Comparison of ENCODE assay signal across 23 cellular contexts in genomic region chr3:98897701-98898100, GRCh38. TPM values are rescaled to one million over a fixed set of nuclear protein-coding genes. Genes with fewer than 3 reads are reported as not detected.
DNase-seq lines count a peak whose midpoint lies in the region; ATAC-seq and TF ChIP-seq lines count a peak whose summit lies in the region.
"Had no signal": no experiment of that assay in that cellular context is flagged by ENCODE, and none has a peak within 500 bp of the region (broad histone marks: within the 10 kb centered on the region; RNA-seq: fewer than 3 reads in every experiment).

No MANE protein-coding gene starts in this region.

- H3K4me1 ChIP-seq in SK-N-SH (ENCODE audit: control insufficient read depth in 1 of 2, insufficient read depth in 2 of 2, low read depth in 1 of 2, low read length in 1 of 2) = peaks cover 11 to 25% of the 10 kb centered on the region in 2 experiments
- H3K4me1 ChIP-seq in adipocyte (ENCODE audit: control insufficient read depth, insufficient read depth, low read length) = peaks cover 60% of the 10 kb centered on the region
- H3K4me1 ChIP-seq in skeletal muscle satellite cell (ENCODE audit: control insufficient read depth, insufficient read depth, low read length) = peaks cover 47% of the 10 kb centered on the region
- H3K4me1 ChIP-seq in body of pancreas = peaks cover 20% of the 10 kb centered on the region

- peaks cover 0 to 3% (median 0%) of the 10 kb centered on the region in 7 donors for H3K9me3 Mint-ChIP-seq in CD14-positive monocyte
- H3K9me3 Mint-ChIP-seq: activated CD8-positive, alpha-beta T cell treated with anti-CD3 and anti-CD28 coated beads for 36 hours; activated naive CD8-positive, alpha-beta T cell treated with anti-CD3 and anti-CD28 coated beads for 36 hours; naive B cell had no signal

- peaks cover 81% of the 10 kb centered on the region for H4K20me1 ChIP-seq in SK-N-SH (ENCODE audit: insufficient read depth)

- peak overlapping the region; percentile 95 for H3K9ac ChIP-seq in SK-N-SH
- no peak overlapping the region for H3K9ac ChIP-seq in adipocyte (ENCODE audit: low read length)
- H3K9ac ChIP-seq in skeletal muscle satellite cell (ENCODE audit: low read depth, low read length) = peak overlapping the region; percentile 90

- H3K27ac ChIP-seq in SK-N-SH (ENCODE audit: low read depth in 2 of 2, low read length in 1 of 2) (peak overlapping the region in 1 of 2 experiments; percentile 82; a peak in 2 of 4 replicates), body of pancreas (no peak overlapping the region)
- H3K27ac ChIP-seq: lower lobe of right lung, VCaP had no signal

- H2AFZ ChIP-seq in SK-N-SH (ENCODE audit: low read depth) = no peak overlapping the region

- no peaks in the 10 kb centered on the region for H3K9me2 ChIP-seq in SK-N-SH

- peaks cover 16% of the 10 kb centered on the region for H3K4me1 Mint-ChIP-seq in CD14-positive monocyte

- POLR2A ChIA-PET in SK-N-SH (lab: Yijun Ruan, JAX) = no interaction called here

- no peak overlapping the region for H3K4me3 Mint-ChIP-seq in CD14-positive monocyte
- H3K4me3 Mint-ChIP-seq: activated CD8-positive, alpha-beta T cell treated with anti-CD3 and anti-CD28 coated beads for 36 hours; activated naive CD8-positive, alpha-beta T cell treated with anti-CD3 and anti-CD28 coated beads for 36 hours; CD4-positive, CD25-positive, alpha-beta regulatory T cell had no signal

- H3F3A ChIP-seq in SK-N-SH (replicated peaks; ENCODE audit: insufficient read depth) = peaks cover 30% of the 10 kb centered on the region

- H3K36me3 ChIP-seq in SK-N-SH (replicated peaks in 1 of 2; ENCODE audit: control insufficient read depth in 1 of 2, insufficient read depth in 2 of 2, low read length in 1 of 2) (peaks cover 0 to 73% of the 10 kb centered on the region in 2 experiments), adipocyte (ENCODE audit: control insufficient read depth, insufficient read depth, low read length, severe bottlenecking) (no peaks in the 10 kb centered on the region), skeletal muscle satellite cell (ENCODE audit: insufficient read depth, low read length) (peaks cover 38% of the 10 kb centered on the region), body of pancreas (replicated peaks in 1 of 2; ENCODE audit: insufficient read depth in 1 of 2, low read depth in 2 of 2) (no peaks in the 10 kb centered on the region)
- H3K36me3 ChIP-seq: HAP-1, lower lobe of right lung had no signal

- H3K36me3 Mint-ChIP-seq in CD14-positive monocyte = no peaks in the 10 kb centered on the region
- H3K36me3 Mint-ChIP-seq: activated naive CD8-positive, alpha-beta T cell treated with anti-CD3 and anti-CD28 coated beads for 36 hours; CD4-positive, CD25-positive, alpha-beta regulatory T cell; naive B cell had no signal

- H3K9me3 ChIP-seq in SK-N-SH = no peaks in the 10 kb centered on the region
- no peaks in the 10 kb centered on the region for H3K9me3 ChIP-seq in adipocyte (ENCODE audit: control insufficient read depth, low read length)
- H3K9me3 ChIP-seq in skeletal muscle satellite cell (replicated peaks; ENCODE audit: low read length) = no peaks in the 10 kb centered on the region
- H3K9me3 ChIP-seq in body of pancreas = no peaks in the 10 kb centered on the region
- H3K9me3 ChIP-seq: HAP-1, lower lobe of right lung had no signal

- H3K27ac Mint-ChIP-seq in CD14-positive monocyte = no peak overlapping the region
- H3K27ac Mint-ChIP-seq: activated CD8-positive, alpha-beta T cell treated with anti-CD3 and anti-CD28 coated beads for 36 hours; activated naive CD8-positive, alpha-beta T cell treated with anti-CD3 and anti-CD28 coated beads for 36 hours; CD4-positive, CD25-positive, alpha-beta regulatory T cell had no signal

- H3K4me2 ChIP-seq in SK-N-SH (peak overlapping the region; percentile 81), skeletal muscle satellite cell (ENCODE audit: low read length) (peak overlapping the region; percentile 78)

- ATAC-seq in SK-N-SH treated with all-trans-retinoic acid at 6 μM for 48 hours (no peak), body of pancreas (no peak)
- ATAC-seq: activated CD8-positive, alpha-beta T cell treated with anti-CD3 and anti-CD28 coated beads for 36 hours; lower lobe of right lung; Right ventricle myocardium inferior had no signal

- TF ChIP-seq POLR2A in body of pancreas (IDR thresholded peaks at IDR 0.05) = no peak

- CTCF ChIA-PET in SK-N-SH (lab: Yijun Ruan, JAX) = no interaction called here

- H3K27me3 ChIP-seq in SK-N-SH (ENCODE audit: insufficient read depth) (no peaks in the 10 kb centered on the region), adipocyte (replicated peaks; ENCODE audit: control insufficient read depth, insufficient read depth, low read length) (no peaks in the 10 kb centered on the region), skeletal muscle satellite cell (ENCODE audit: control insufficient read depth, insufficient read depth, low read length) (no peaks in the 10 kb centered on the region), body of pancreas (no peaks in the 10 kb centered on the region)

- no peak for TF ChIP-seq EP300 in SK-N-SH (IDR thresholded peaks at IDR 0.05; ENCODE audit: borderline replicate concordance in 1 of 2, low read depth in 1 of 2, low read length in 1 of 2)

- DNase-seq in SK-N-SH (no peak), adipocyte (ENCODE audit: low read depth) (peak; percentile 46), fibroblast of the aortic adventitia (ENCODE audit: low read depth) (peak; percentile 45), CD14-positive monocyte (ENCODE audit: low spot score) (no peak), body of pancreas (no peak)
- no peak for DNase-seq in activated effector memory CD4-positive, alpha-beta T cell treated with Interleukin-2 at 50 U/mL for 16 hours
- DNase-seq: 8988T; activated CD8-positive, alpha-beta T cell treated with anti-CD3 and anti-CD28 coated beads for 36 hours; activated naive CD8-positive, alpha-beta T cell treated with anti-CD3 and anti-CD28 coated beads for 36 hours; activated T-cell treated with anti-CD3 and anti-CD28 coated beads, Interleukin-2, amount 50 U/mL, for 48 hours; caudate nucleus; CD4-positive, CD25-positive, alpha-beta regulatory T cell; effector memory CD4-positive, alpha-beta T cell; lower lobe of right lung; naive B cell; NCI-H345; posterior cingulate gyrus; trophoblast cell had no signal

- 22% methylated on average over 1 of the region's 1 CpG for WGBS in SK-N-SH (ENCODE audit: low lambda C conversion rate)
- WGBS in body of pancreas, 2 donors = 27 to 39% methylated on average over 1 of the region's 1 CpG

- H3K4me3 ChIP-seq in SK-N-SH (ENCODE audit: low read depth in 2 of 2, low read length in 1 of 2) (peak overlapping the region; percentile 78 to 88; a peak in 3 of 4 replicates), adipocyte (ENCODE audit: low read length) (peak overlapping the region; percentile 99), fibroblast of the aortic adventitia (ENCODE audit: low read depth, low read length) (peak overlapping the region; percentile 92), skeletal muscle satellite cell (ENCODE audit: low read length) (peak overlapping the region; percentile 86), body of pancreas (no peak overlapping the region)
- H3K4me3 ChIP-seq: HAP-1, lower lobe of right lung had no signal

- TF ChIP-seq CTCF in SK-N-SH (IDR thresholded peaks at IDR 0.05) (no peak), fibroblast of the aortic adventitia (IDR thresholded peaks at IDR 0.05; ENCODE audit: insufficient read depth, low read length) (no peak), CD14-positive monocyte (IDR thresholded peaks at IDR 0.05) (no peak), body of pancreas (IDR thresholded peaks at IDR 0.05) (no peak)

- intact Hi-C loops in CD14-positive monocyte (cut with micrococcal nuclease) = no loop called here
- intact Hi-C loops in body of pancreas (cut with DNase I) = no loop called here

- TF ChIP-seq RAD21 in SK-N-SH (IDR thresholded peaks at IDR 0.05; ENCODE audit: low read length) = no peak

- peaks cover 97% of the 10 kb centered on the region for H3K79me2 ChIP-seq in SK-N-SH (ENCODE audit: insufficient read depth)

- H3K27me3 Mint-ChIP-seq in CD14-positive monocyte (ENCODE audit: low read depth in 3 of 3) = peaks cover 11 to 26% (median 16%) of the 10 kb centered on the region in 3 donors
- H3K27me3 Mint-ChIP-seq: activated naive CD8-positive, alpha-beta T cell treated with anti-CD3 and anti-CD28 coated beads for 36 hours; naive B cell had no signal

TF ChIP-seq in SK-N-SH, 30 proteins besides CTCF, POLR2A, EP300 and RAD21:
- TF ChIP-seq TCF12 (IDR thresholded peaks at IDR 0.05) = no peak
- no peak for TF ChIP-seq RFX5 (IDR thresholded peaks at IDR 0.05; ENCODE audit: low read length)
- no peak for TF ChIP-seq MEF2A (IDR thresholded peaks at IDR 0.05; ENCODE audit: borderline replicate concordance, low read depth)
- no peak for TF ChIP-seq NFIC (IDR thresholded peaks at IDR 0.05; ENCODE audit: borderline replicate concordance)

TF ChIP-seq in SK-N-SH treated with all-trans-retinoic acid at 6 μM for 48 hours, 23 proteins besides CTCF, POLR2A, EP300 and RAD21:
- no peak for TF ChIP-seq GLIS3 (CRISPR knock-in tag; IDR thresholded peaks at IDR 0.05)
- no peak for TF ChIP-seq ZNF8 (CRISPR knock-in tag; IDR thresholded peaks at IDR 0.05)
- no peak for TF ChIP-seq TOX (CRISPR knock-in tag; IDR thresholded peaks at IDR 0.05; ENCODE audit: borderline replicate concordance)
- TF ChIP-seq ISL1 (CRISPR knock-in tag; IDR thresholded peaks at IDR 0.05) = no peak
- TF ChIP-seq, protein P1, sequence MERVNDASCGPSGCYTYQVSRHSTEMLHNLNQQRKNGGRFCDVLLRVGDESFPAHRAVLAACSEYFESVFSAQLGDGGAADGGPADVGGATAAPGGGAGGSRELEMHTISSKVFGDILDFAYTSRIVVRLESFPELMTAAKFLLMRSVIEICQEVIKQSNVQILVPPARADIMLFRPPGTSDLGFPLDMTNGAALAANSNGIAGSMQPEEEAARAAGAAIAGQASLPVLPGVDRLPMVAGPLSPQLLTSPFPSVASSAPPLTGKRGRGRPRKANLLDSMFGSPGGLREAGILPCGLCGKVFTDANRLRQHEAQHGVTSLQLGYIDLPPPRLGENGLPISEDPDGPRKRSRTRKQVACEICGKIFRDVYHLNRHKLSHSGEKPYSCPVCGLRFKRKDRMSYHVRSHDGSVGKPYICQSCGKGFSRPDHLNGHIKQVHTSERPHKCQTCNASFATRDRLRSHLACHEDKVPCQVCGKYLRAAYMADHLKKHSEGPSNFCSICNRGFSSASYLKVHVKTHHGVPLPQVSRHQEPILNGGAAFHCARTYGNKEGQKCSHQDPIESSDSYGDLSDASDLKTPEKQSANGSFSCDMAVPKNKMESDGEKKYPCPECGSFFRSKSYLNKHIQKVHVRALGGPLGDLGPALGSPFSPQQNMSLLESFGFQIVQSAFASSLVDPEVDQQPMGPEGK (CRISPR knock-in tag; IDR thresholded peaks at IDR 0.05; ENCODE audit: borderline replicate concordance) = no peak
TF ChIP-seq in SK-N-SH treated with all-trans-retinoic acid at 6 μM for 48 hours: peak in this region for 0.

RNA-seq across cellular contexts. Expression of gene DCBLD2, which starts 3.8 kb away (rescaled TPM):
- polyA plus RNA-seq in SK-N-SH (2012; rRNA removed) = 159 and 190 TPM in 2 replicates
- polyA plus RNA-seq in SK-N-SH (2012; cell fraction: cytosol; rRNA removed) = 198 and 211 TPM in 2 replicates
- 130 and 207 TPM in 2 replicates for polyA plus RNA-seq in SK-N-SH (2012; cell fraction: nucleus; rRNA removed)
- total RNA-seq in fibroblast of the aortic adventitia (ENCODE audit: low replicate concordance) = 124 and 370 TPM in 2 replicates
- 659 TPM in 2 replicates for total RNA-seq in skeletal muscle satellite cell (2012; rRNA removed)
- 1 to 10 TPM in 1 of 2 donors, under 1 TPM in 1; 0.17 to 1.1 TPM for polyA plus RNA-seq in CD14-positive monocyte
- 10 to 100 TPM; 15.3 to 22.4 TPM for total RNA-seq in body of pancreas

Comparison
In these comparisons a context has a peak if more than half of its experiments do, and no peak if none do; other contexts are left out.
1. DNase-seq: peak in adipocyte (single experiment) and fibroblast of the aortic adventitia (single experiment); none in SK-N-SH (single experiment), CD14-positive monocyte (single experiment), activated effector memory CD4-positive, alpha-beta T cell treated with Interleukin-2 at 50 U/mL for 16 hours (single experiment) and body of pancreas (0 of 4).
2. H3K4me3 ChIP-seq: peak in SK-N-SH (2 of 2), adipocyte (single experiment), fibroblast of the aortic adventitia (single experiment) and skeletal muscle satellite cell (single experiment); none in body of pancreas (0 of 2).